ENCODE assay signal across 32 cellular contexts in genomic region chr14:74698894-74699293, GRCh38.
"Had no signal": no experiment of that assay in that cellular context is flagged by ENCODE, and none has a peak within 500 bp of the region (broad histone marks: within the 10 kb centered on the region; RNA-seq: fewer than 3 reads in every experiment).

No MANE protein-coding gene starts in this region.

- DNase-seq: activated CD4-positive, alpha-beta T cell treated with anti-CD3 and anti-CD28 coated beads for 4 hours; activated CD4-positive, alpha-beta T cell treated with anti-CD3 and anti-CD28 coated beads, Interleukin-2, amount 50 U/mL, for 4 hours; activated naive CD4-positive, alpha-beta T cell; activated T-cell treated with anti-CD3 and anti-CD28 coated beads for 4 hours; activated T-cell treated with anti-CD3 and anti-CD28 coated beads, Interleukin-2, amount 50 U/mL, for 72 hours; effector memory CD4-positive, alpha-beta T cell; foreskin melanocyte; left cardiac atrium; left ventricle myocardium superior; naive B cell; nephron progenitor cell; nucleus accumbens; pancreas; retina; sigmoid colon; small intestine; stimulated activated CD4-positive, alpha-beta T cell treated with anti-CD3 and anti-CD28 coated beads, Interleukin-1b, Interleukin-23, amount 100 ng/mL, for 48 hours; stimulated activated CD4-positive, alpha-beta T cell treated with anti-CD3 and anti-CD28 coated beads, Interleukin-4, amount 100 ng/mL, for 4 hours; stimulated activated CD8-positive, alpha-beta memory T cell treated with anti-CD3 and anti-CD28 coated beads, Interleukin-4, amount 100 ng/mL, for 48 hours; stimulated activated naive B cell treated with anti-CD40 and anti-IgM and Interleukin-4, amounts not matched to agents 10 μg/mL and 1 μg/mL and 100 μg/mL, for 72 hours; stomach; T-helper 1 cell; tibial artery; upper lobe of right lung had no signal

- H3K4me1 Mint-ChIP-seq: mesothelial cell of epicardium, nephron progenitor cell had no signal

- ATAC-seq: activated naive CD4-positive, alpha-beta T cell treated with anti-CD3 and anti-CD28 coated beads, Interleukin-2, amount 50 U/mL, for 72 hours; activated T-cell treated with anti-CD3 and anti-CD28 coated beads, Interleukin-2, amount 50 U/mL, for 72 hours; left cardiac atrium; pancreas; stimulated activated naive B cell treated with anti-CD40 and anti-IgM and Interleukin-4, amounts not matched to agents 10 μg/mL and 1 μg/mL and 100 μg/mL, for 72 hours had no signal

- H3K4me3 Mint-ChIP-seq: activated T-cell treated with anti-CD3 and anti-CD28 coated beads, Interleukin-2, amount 50 U/mL, for 72 hours; mesothelial cell of epicardium; nephron progenitor cell; stimulated activated naive B cell treated with anti-CD40 and anti-IgM and Interleukin-4, amounts not matched to agents 10 μg/mL and 1 μg/mL and 100 μg/mL, for 72 hours; T-helper 2 cell treated with Interferon-gamma antibody and Interleukin-4, amounts not matched to agents 5 μg/mL and 100 μg/mL, for 36 hours had no signal

- H3K4me3 ChIP-seq: esophagus muscularis mucosa, pancreas, prostate gland, sigmoid colon, stomach, suprapubic skin, tibial artery, upper lobe of right lung had no signal

- H3K4me1 ChIP-seq: pancreas, prostate gland, sigmoid colon, stomach, suprapubic skin, upper lobe of right lung had no signal

- FAIRE-seq: colon, islet of Langerhans, pancreas, small intestine had no signal

- H3K9me3 ChIP-seq: esophagus muscularis mucosa, pancreas, prostate gland, tibial artery, upper lobe of right lung had no signal

- H3K27ac Mint-ChIP-seq: activated naive CD4-positive, alpha-beta T cell treated with anti-CD3 and anti-CD28 coated beads, Interleukin-2, amount 50 U/mL, for 72 hours; activated T-cell treated with anti-CD3 and anti-CD28 coated beads, Interleukin-2, amount 50 U/mL, for 72 hours; mesothelial cell of epicardium; naive B cell; nephron progenitor cell; stimulated activated naive B cell treated with anti-CD40 and anti-IgM and Interleukin-4, amounts not matched to agents 10 μg/mL and 1 μg/mL and 100 μg/mL, for 72 hours; T-helper 2 cell treated with Interferon-gamma antibody and Interleukin-4, amounts not matched to agents 5 μg/mL and 100 μg/mL, for 36 hours had no signal

- H3K27me3 ChIP-seq: esophagus muscularis mucosa, pancreas, sigmoid colon, stomach, suprapubic skin, tibial artery, upper lobe of right lung had no signal

- H3K36me3 ChIP-seq: pancreas, prostate gland, sigmoid colon, upper lobe of right lung had no signal

- H3K27ac ChIP-seq: esophagus muscularis mucosa, pancreas, prostate gland, sigmoid colon, stomach, suprapubic skin, tibial artery, upper lobe of right lung had no signal

- H3K27me3 Mint-ChIP-seq: naive B cell; stimulated activated naive B cell treated with anti-CD40 and anti-IgM and Interleukin-4, amounts not matched to agents 10 μg/mL and 1 μg/mL and 100 μg/mL, for 72 hours had no signal
